Comparison of ENCODE assay signal across 8 cellular contexts in genomic region chr11:8671651-8672062, GRCh38. TPM values are rescaled to one million over a fixed set of nuclear protein-coding genes. Genes with fewer than 3 reads are reported as not detected.
DNase-seq lines count a peak whose midpoint lies in the region; ATAC-seq and TF ChIP-seq lines count a peak whose summit lies in the region.

No MANE protein-coding gene starts in this region.

- no peak for ATAC-seq in activated naive CD8-positive, alpha-beta T cell treated with anti-CD3 and anti-CD28 coated beads, Interleukin-2, amount 10 ng/mL, durations not matched to agents 7 days and 5 days (ENCODE audit: low read depth)
- ATAC-seq in activated naive CD8-positive, alpha-beta T cell treated with anti-CD3 and anti-CD28 coated beads, Interleukin-2, amount 50 U/mL, for 24 hours = no peak
- ATAC-seq in GM18861 (IDR thresholded peaks at IDR 0.05; ENCODE audit: unreplicated experiment) (no peak), GM21825 (IDR thresholded peaks at IDR 0.05; ENCODE audit: unreplicated experiment) (no peak)

- no peak for DNase-seq in activated naive CD8-positive, alpha-beta T cell treated with anti-CD3 and anti-CD28 coated beads, Interleukin-2, amount 10 ng/mL, durations not matched to agents 7 days and 5 days
- DNase-seq in activated naive CD8-positive, alpha-beta T cell treated with anti-CD3 and anti-CD28 coated beads, Interleukin-2, amount 50 U/mL, for 24 hours = no peak
- no peak for DNase-seq in chondrocyte (ENCODE audit: low spot score)
- no peak for DNase-seq in mesothelial cell of epicardium (ENCODE audit: low spot score in 2 of 2, unreplicated experiment in 2 of 2)
- DNase-seq in HK-2 (ENCODE audit: unreplicated experiment) = no peak
- DNase-seq in stimulated activated CD4-positive, alpha-beta T cell treated with anti-CD3 and anti-CD28 coated beads, Interleukin-12 subunit alpha, Interleukin-12 subunit beta, amount 100 ng/mL, for 4 hours = no peak

- peak overlapping the region; percentile 22 for H3K27ac Mint-ChIP-seq in activated naive CD8-positive, alpha-beta T cell treated with anti-CD3 and anti-CD28 coated beads, Interleukin-2, amount 10 ng/mL, durations not matched to agents 7 days and 5 days
- no peak overlapping the region for H3K27ac Mint-ChIP-seq in activated naive CD8-positive, alpha-beta T cell treated with anti-CD3 and anti-CD28 coated beads, Interleukin-2, amount 50 U/mL, for 24 hours
- H3K27ac Mint-ChIP-seq in chondrocyte (ENCODE audit: unreplicated experiment) = peak overlapping the region; percentile 91
- H3K27ac Mint-ChIP-seq in mesothelial cell of epicardium = peak overlapping the region; percentile 87

- H3K27me3 Mint-ChIP-seq in activated naive CD8-positive, alpha-beta T cell treated with anti-CD3 and anti-CD28 coated beads, Interleukin-2, amount 10 ng/mL, durations not matched to agents 7 days and 5 days = no peaks in the 10 kb centered on the region
- H3K27me3 Mint-ChIP-seq in activated naive CD8-positive, alpha-beta T cell treated with anti-CD3 and anti-CD28 coated beads, Interleukin-2, amount 50 U/mL, for 24 hours = no peaks in the 10 kb centered on the region
- H3K27me3 Mint-ChIP-seq in chondrocyte (ENCODE audit: low read depth) (no peaks in the 10 kb centered on the region), mesothelial cell of epicardium (ENCODE audit: low read depth) (no peaks in the 10 kb centered on the region)

- POLR2A ChIA-PET in activated naive CD8-positive, alpha-beta T cell treated with anti-CD3 and anti-CD28 coated beads, Interleukin-2, amount 10 ng/mL, durations not matched to agents 7 days and 5 days (lab: Charles Lee) = interaction anchor here (0.7 to 4.5 kb wide), 3 partner anchors 11 to 373 kb away, joined by 3 to 28 read pairs (median 6); partner anchors contain the start of genes RPL27A and TRIM66

- TF ChIP-seq CTCF in chondrocyte (IDR thresholded peaks at IDR 0.05) (no peak), mesothelial cell of epicardium (IDR thresholded peaks at IDR 0.05; ENCODE audit: unreplicated experiment) (no peak)

- peaks cover 20% of the 10 kb centered on the region for H3K36me3 Mint-ChIP-seq in activated naive CD8-positive, alpha-beta T cell treated with anti-CD3 and anti-CD28 coated beads, Interleukin-2, amount 10 ng/mL, durations not matched to agents 7 days and 5 days
- peaks cover 38% of the 10 kb centered on the region for H3K36me3 Mint-ChIP-seq in activated naive CD8-positive, alpha-beta T cell treated with anti-CD3 and anti-CD28 coated beads, Interleukin-2, amount 50 U/mL, for 24 hours (ENCODE audit: low read depth)
- H3K36me3 Mint-ChIP-seq in chondrocyte (ENCODE audit: low read depth) (no peaks in the 10 kb centered on the region), mesothelial cell of epicardium (no peaks in the 10 kb centered on the region)

- H3K4me3 Mint-ChIP-seq in activated naive CD8-positive, alpha-beta T cell treated with anti-CD3 and anti-CD28 coated beads, Interleukin-2, amount 10 ng/mL, durations not matched to agents 7 days and 5 days = no peak overlapping the region
- no peak overlapping the region for H3K4me3 Mint-ChIP-seq in activated naive CD8-positive, alpha-beta T cell treated with anti-CD3 and anti-CD28 coated beads, Interleukin-2, amount 50 U/mL, for 24 hours
- peak overlapping the region; percentile 25 for H3K4me3 Mint-ChIP-seq in chondrocyte (ENCODE audit: unreplicated experiment)
- H3K4me3 Mint-ChIP-seq in mesothelial cell of epicardium = no peak overlapping the region

- no peaks in the 10 kb centered on the region for H3K9me3 Mint-ChIP-seq in activated naive CD8-positive, alpha-beta T cell treated with anti-CD3 and anti-CD28 coated beads, Interleukin-2, amount 10 ng/mL, durations not matched to agents 7 days and 5 days
- no peaks in the 10 kb centered on the region for H3K9me3 Mint-ChIP-seq in activated naive CD8-positive, alpha-beta T cell treated with anti-CD3 and anti-CD28 coated beads, Interleukin-2, amount 50 U/mL, for 24 hours
- H3K9me3 Mint-ChIP-seq in chondrocyte (ENCODE audit: low read depth) (no peaks in the 10 kb centered on the region), mesothelial cell of epicardium (no peaks in the 10 kb centered on the region)

- peaks cover 5% of the 10 kb centered on the region for H3K4me1 Mint-ChIP-seq in activated naive CD8-positive, alpha-beta T cell treated with anti-CD3 and anti-CD28 coated beads, Interleukin-2, amount 10 ng/mL, durations not matched to agents 7 days and 5 days
- H3K4me1 Mint-ChIP-seq in activated naive CD8-positive, alpha-beta T cell treated with anti-CD3 and anti-CD28 coated beads, Interleukin-2, amount 50 U/mL, for 24 hours = no peaks in the 10 kb centered on the region
- H3K4me1 Mint-ChIP-seq in chondrocyte (ENCODE audit: low read depth) (peaks cover 18% of the 10 kb centered on the region), mesothelial cell of epicardium (peaks cover 11% of the 10 kb centered on the region)

RNA-seq across cellular contexts. Expression of gene TRIM66, which starts 10.8 kb away (rescaled TPM):
- total RNA-seq in activated naive CD8-positive, alpha-beta T cell treated with anti-CD3 and anti-CD28 coated beads, Interleukin-2, amount 10 ng/mL, durations not matched to agents 7 days and 5 days = 10 to 100 TPM; 35.3 to 35.8 TPM
- total RNA-seq in chondrocyte = 5.3 to 7.2 TPM (median 5.9 TPM) in 3 replicates
- 8.3 to 10.1 TPM (median 8.7 TPM) in 3 replicates for total RNA-seq in mesothelial cell of epicardium

RNA-seq across cellular contexts. Expression of gene RPL27A, which starts 10.9 kb away (rescaled TPM):
- 1,000 to 10,000 TPM in 1 of 2 experiments, 100 to 1,000 TPM in 1; 981 to 1,044 TPM for total RNA-seq in activated naive CD8-positive, alpha-beta T cell treated with anti-CD3 and anti-CD28 coated beads, Interleukin-2, amount 10 ng/mL, durations not matched to agents 7 days and 5 days
- 546 to 709 TPM (median 571 TPM) in 3 replicates for total RNA-seq in chondrocyte
- total RNA-seq in mesothelial cell of epicardium = 923 to 980 TPM (median 964 TPM) in 3 replicates
